ENCODE assay signal across 24 cellular contexts in the genomic region with DNA sequence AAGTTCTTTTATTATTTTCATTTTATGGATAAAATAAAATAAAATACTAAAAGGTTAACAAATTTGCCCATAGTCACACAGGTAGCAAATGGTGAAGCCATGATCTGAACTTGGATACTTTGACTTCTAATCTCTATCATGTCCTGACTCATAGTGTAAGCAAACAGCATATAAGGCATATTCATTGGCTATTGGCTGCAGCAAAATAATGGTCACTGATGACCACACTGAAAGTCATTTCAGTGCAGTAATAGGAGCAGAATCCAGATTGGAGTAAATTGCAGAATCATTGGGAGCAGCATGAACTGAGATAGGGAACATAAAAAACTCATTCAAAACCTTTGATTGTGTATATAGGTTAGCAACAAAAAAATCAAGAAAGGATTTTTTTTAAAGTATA.
DNase-seq lines count a peak whose midpoint lies in the region; ATAC-seq and TF ChIP-seq lines count a peak whose summit lies in the region.
"Had no signal": no experiment of that assay in that cellular context is flagged by ENCODE, and none has a peak within 500 bp of the region (broad histone marks: within the 10 kb centered on the region; RNA-seq: fewer than 3 reads in every experiment).

No MANE protein-coding gene starts in this region.

- TF ChIP-seq EP300 in ovary (IDR thresholded peaks at IDR 0.05), result no peak

- ATAC-seq in naive thymus-derived CD8-positive, alpha-beta T cell, result no peak
- no peak for ATAC-seq in GM19452 (IDR thresholded peaks at IDR 0.05; ENCODE audit: unreplicated experiment)
- ATAC-seq: activated T-cell treated with anti-CD3 and anti-CD28 coated beads, Interleukin-2, amount 50 U/mL, for 4 hours; GM23338; Panc1 had no signal

- H3K27me3 Mint-ChIP-seq in naive thymus-derived CD8-positive, alpha-beta T cell, result no peaks in the 10 kb centered on the region
- no peaks in the 10 kb centered on the region for H3K27me3 Mint-ChIP-seq in activated CD4-positive, alpha-beta memory T cell treated with anti-CD3 and anti-CD28 coated beads for 36 hours
- H3K27me3 Mint-ChIP-seq: activated B cell treated with CpG ODN at 0.5 μM for 24 hours; activated CD8-positive, alpha-beta T cell treated with anti-CD3 and anti-CD28 coated beads for 36 hours; activated naive CD8-positive, alpha-beta T cell treated with anti-CD3 and anti-CD28 coated beads for 36 hours; stimulated activated naive CD8-positive, alpha-beta T cell treated with anti-CD3 and anti-CD28 coated beads, Interleukin-15, amount 100 ng/mL, for 72 hours had no signal

- peak; percentile 17 for DNase-seq in DMS53 (lab: John Stamatoyannopoulos, UW)
- peak; percentile 39 for DNase-seq in HT1080 (ENCODE audit: low read depth)
- DNase-seq in amniotic epithelial cell (ENCODE audit: low read depth), result peak; percentile 46
- DNase-seq in naive thymus-derived CD8-positive, alpha-beta T cell, result no peak
- DNase-seq in ovary, result no peak
- no peak for DNase-seq in activated CD4-positive, alpha-beta memory T cell treated with anti-CD3 and anti-CD28 coated beads for 36 hours
- DNase-seq: activated B cell treated with CpG ODN at 0.5 μM for 24 hours; activated naive CD8-positive, alpha-beta T cell treated with anti-CD3 and anti-CD28 coated beads for 36 hours; activated T-cell treated with anti-CD3 and anti-CD28 coated beads, Interleukin-2, amount 50 U/mL, for 4 hours; AML-193; hypothalamus; mammary epithelial cell; NCI-H187 treated with DMSO at 0.1 percent for 48 hours; NCI-H345; NCI-H82; spleen; stimulated activated naive CD8-positive, alpha-beta T cell treated with anti-CD3 and anti-CD28 coated beads, Interleukin-15, amount 100 ng/mL, for 72 hours had no signal

- H3K4me3 Mint-ChIP-seq in naive thymus-derived CD8-positive, alpha-beta T cell, result peak overlapping the region in 6 of 10 donors; percentile 38 to 79 (median 52)
- H3K4me3 Mint-ChIP-seq in activated CD4-positive, alpha-beta memory T cell treated with anti-CD3 and anti-CD28 coated beads for 36 hours, result no peak overlapping the region
- H3K4me3 Mint-ChIP-seq: activated B cell treated with CpG ODN at 0.5 μM for 24 hours; activated CD8-positive, alpha-beta T cell treated with anti-CD3 and anti-CD28 coated beads for 36 hours; activated naive CD8-positive, alpha-beta T cell treated with anti-CD3 and anti-CD28 coated beads for 36 hours; activated T-cell treated with anti-CD3 and anti-CD28 coated beads, Interleukin-2, amount 50 U/mL, for 4 hours; brain; GM23338 had no signal

- H3K9me3 ChIP-seq in ovary, result no peaks in the 10 kb centered on the region

- POLR2A ChIA-PET in naive thymus-derived CD8-positive, alpha-beta T cell (lab: Charles Lee), result interaction anchor here (1.5 kb wide), 1 partner anchor 19 kb away, joined by 6 read pairs; no protein-coding TSS in a partner anchor
- POLR2A ChIA-PET in activated CD4-positive, alpha-beta memory T cell treated with anti-CD3 and anti-CD28 coated beads for 36 hours (lab: Charles Lee), result no interaction called here

- H3K27ac ChIP-seq in ovary, result no peak overlapping the region
- H3K27ac ChIP-seq: KMS-11, spleen, tibial nerve had no signal

- no peak for TF ChIP-seq CTCF in ovary (IDR thresholded peaks at IDR 0.05)

- H3K9me3 Mint-ChIP-seq in naive thymus-derived CD8-positive, alpha-beta T cell, result peaks cover 0 to 14% (median 6%) of the 10 kb centered on the region in 9 donors
- peaks cover 5% of the 10 kb centered on the region for H3K9me3 Mint-ChIP-seq in activated CD4-positive, alpha-beta memory T cell treated with anti-CD3 and anti-CD28 coated beads for 36 hours

- intact Hi-C loops in ovary (cut with DNase I), result no loop called here
- intact Hi-C loops in activated CD4-positive, alpha-beta memory T cell treated with anti-CD3 and anti-CD28 coated beads for 36 hours (cut with micrococcal nuclease), result no loop called here

- CTCF ChIA-PET in activated CD4-positive, alpha-beta memory T cell treated with anti-CD3 and anti-CD28 coated beads for 36 hours (lab: Charles Lee), result interaction anchor here (0.5 kb wide), 1 partner anchor 40 kb away, joined by 3 read pairs; no protein-coding TSS in a partner anchor

- no peaks in the 10 kb centered on the region for H3K36me3 ChIP-seq in ovary
- H3K36me3 ChIP-seq: spleen, tibial nerve had no signal

- H3K27me3 ChIP-seq in ovary, result no peaks in the 10 kb centered on the region
- H3K27me3 ChIP-seq: spleen, tibial nerve had no signal

- H3K4me1 ChIP-seq in ovary (ENCODE audit: insufficient read depth), result no peaks in the 10 kb centered on the region
- H3K4me1 ChIP-seq: spleen, tibial nerve had no signal

- TF ChIP-seq POLR2A in ovary (IDR thresholded peaks at IDR 0.05), result no peak

- H3K36me3 Mint-ChIP-seq in naive thymus-derived CD8-positive, alpha-beta T cell, result peaks cover 0 to 6% (median 0%) of the 10 kb centered on the region in 3 donors
- H3K36me3 Mint-ChIP-seq in activated CD4-positive, alpha-beta memory T cell treated with anti-CD3 and anti-CD28 coated beads for 36 hours, result no peaks in the 10 kb centered on the region
- H3K36me3 Mint-ChIP-seq: activated naive CD8-positive, alpha-beta T cell treated with anti-CD3 and anti-CD28 coated beads for 36 hours; brain had no signal

- peaks cover 14 to 34% (median 20%) of the 10 kb centered on the region in 4 donors for H3K4me1 Mint-ChIP-seq in naive thymus-derived CD8-positive, alpha-beta T cell
- peaks cover 19% of the 10 kb centered on the region for H3K4me1 Mint-ChIP-seq in activated CD4-positive, alpha-beta memory T cell treated with anti-CD3 and anti-CD28 coated beads for 36 hours (ENCODE audit: low read depth)
- H3K4me1 Mint-ChIP-seq: activated B cell treated with CpG ODN at 0.5 μM for 24 hours, brain, GM23338 had no signal

- no peak overlapping the region for H3K4me3 ChIP-seq in ovary
- H3K4me3 ChIP-seq: GM23338, spleen, tibial nerve had no signal

- peak overlapping the region in 4 of 10 donors; percentile 0 to 78 (median 70) for H3K27ac Mint-ChIP-seq in naive thymus-derived CD8-positive, alpha-beta T cell
- no peak overlapping the region for H3K27ac Mint-ChIP-seq in activated CD4-positive, alpha-beta memory T cell treated with anti-CD3 and anti-CD28 coated beads for 36 hours
- H3K27ac Mint-ChIP-seq: activated B cell treated with CpG ODN at 0.5 μM for 24 hours; brain; GM23338; stimulated activated naive CD8-positive, alpha-beta T cell treated with anti-CD3 and anti-CD28 coated beads, Interleukin-15, amount 100 ng/mL, for 72 hours had no signal

Comparison
In these comparisons a context has a peak if more than half of its experiments do, and no peak if none do; other contexts are left out.
1. DNase-seq: peak in DMS53 (single experiment), HT1080 (single experiment) and amniotic epithelial cell (single experiment); none in naive thymus-derived CD8-positive, alpha-beta T cell (0 of 10), ovary (0 of 5) and activated CD4-positive, alpha-beta memory T cell treated with anti-CD3 and anti-CD28 coated beads for 36 hours (single experiment).